In the genomic region with DNA sequence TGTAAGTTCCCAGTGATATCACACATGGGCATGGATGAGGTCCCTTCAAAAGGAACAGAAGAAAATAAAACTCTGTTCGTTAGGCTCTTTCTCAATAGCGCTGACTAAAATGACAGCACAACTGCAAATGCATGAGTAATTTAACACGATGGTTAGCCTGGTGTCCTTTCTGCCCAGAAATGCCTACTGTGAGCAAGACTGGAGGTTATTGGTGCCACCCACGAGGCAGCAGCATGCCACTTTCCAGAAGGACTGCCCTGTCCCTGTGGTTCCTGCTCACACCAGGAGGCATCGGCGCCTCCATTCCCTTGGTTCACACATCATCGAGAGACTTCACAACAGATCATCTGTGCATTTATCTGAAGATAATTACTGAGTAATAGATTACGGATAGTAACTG, we compare ENCODE assay signal across 15 cellular contexts.
"Had no signal": no experiment of that assay in that cellular context is flagged by ENCODE, and none has a peak within 500 bp of the region (broad histone marks: within the 10 kb centered on the region; RNA-seq: fewer than 3 reads in every experiment).

No MANE protein-coding gene starts in this region.

- DNase-seq: activated T-cell treated with anti-CD3 and anti-CD28 coated beads, Interleukin-2, amount 50 U/mL, for 1 hour; body of pancreas; foreskin fibroblast; left colon; midbrain; SHP77 treated with DMSO at 0.1 percent for 48 hours; stimulated activated CD4-positive, alpha-beta T cell treated with anti-CD3 and anti-CD28 coated beads, Interleukin-12 subunit alpha, Interleukin-12 subunit beta, amount 100 ng/mL, for 4 hours; stimulated activated naive CD4-positive, alpha-beta T cell treated with Interleukin-2 at 50 U/mL for 16 hours; trophoblast cell had no signal

- H3K4me3 Mint-ChIP-seq: nephron; T-helper 1 cell treated with Interleukin-12 subunit alpha and Interleukin-12 subunit beta and Interleukin-4 antibody, amounts not matched to agents 30 μg/mL and 1 μg/mL, for 36 hours had no signal

- H3K36me3 ChIP-seq: prostate gland had no signal

- H3K27ac ChIP-seq: body of pancreas, prostate gland had no signal

- H3K9me3 Mint-ChIP-seq: nephron; T-helper 1 cell treated with Interleukin-12 subunit alpha and Interleukin-12 subunit beta and Interleukin-4 antibody, amounts not matched to agents 30 μg/mL and 1 μg/mL, for 36 hours had no signal

- ATAC-seq: body of pancreas, esophagus mucosa, left colon, sciatic nerve had no signal

- H3K9me3 ChIP-seq: body of pancreas, prostate gland had no signal

- H3K4me1 ChIP-seq: body of pancreas, prostate gland had no signal

- H3K4me3 ChIP-seq: body of pancreas, lung, prostate gland had no signal

- H3K27me3 ChIP-seq: body of pancreas had no signal
